ENCODE assay signal across 15 cellular contexts in the genomic region with DNA sequence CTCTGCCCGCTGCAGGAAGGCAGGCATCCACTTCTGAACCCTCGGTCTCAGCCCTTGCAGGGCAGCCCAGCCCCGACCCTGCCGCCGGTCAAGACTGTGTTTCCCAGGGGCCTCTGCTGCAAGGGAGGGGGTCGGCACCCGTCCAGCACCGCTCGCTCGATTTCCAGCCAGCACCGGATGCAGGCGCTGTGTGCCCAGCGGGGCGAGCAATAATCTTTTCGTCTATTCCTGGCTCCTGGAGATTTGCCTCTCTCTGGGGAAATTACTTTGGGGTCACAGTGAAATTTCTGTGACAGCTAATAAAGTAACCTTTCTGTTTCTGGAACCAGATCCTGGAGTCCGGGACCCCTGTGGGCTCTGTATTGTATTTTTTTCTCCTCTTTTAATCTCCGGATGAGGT.
DNase-seq lines count a peak whose midpoint lies in the region; ATAC-seq and TF ChIP-seq lines count a peak whose summit lies in the region.
"Had no signal": no experiment of that assay in that cellular context is flagged by ENCODE, and none has a peak within 500 bp of the region (broad histone marks: within the 10 kb centered on the region; RNA-seq: fewer than 3 reads in every experiment).

No MANE protein-coding gene starts in this region.

- WGBS in sigmoid colon, 2 donors = 77 to 78% methylated on average over 17 of the region's 17 CpGs

- no peak for TF ChIP-seq POLR2A in sigmoid colon (IDR thresholded peaks at IDR 0.05)

- no peaks in the 10 kb centered on the region for H3K4me1 ChIP-seq in sigmoid colon
- H3K4me1 ChIP-seq: tibial artery had no signal

- H3K27me3 ChIP-seq in sigmoid colon = peaks cover 0 to 21% (median 0%) of the 10 kb centered on the region in 3 donors

- H3K36me3 ChIP-seq in sigmoid colon = no peaks in the 10 kb centered on the region
- H3K36me3 ChIP-seq: tibial artery had no signal

- TF ChIP-seq RAD21 in Ishikawa (IDR thresholded peaks at IDR 0.05; ENCODE audit: low read depth) = peak; percentile 27; the same call in 1 of the 2 replicates

- H3K27ac ChIP-seq in coronary artery (no peak overlapping the region), sigmoid colon (no peak overlapping the region)
- H3K27ac ChIP-seq: tibial artery had no signal

- DNase-seq in coronary artery (ENCODE audit: low spot score) (peak; percentile 36), left lobe of liver (ENCODE audit: low spot score) (peak; percentile 47), sigmoid colon (peak; percentile 64), AG08396 (ENCODE audit: low spot score) (no peak), HUDEP-2 (lab: John Stamatoyannopoulos, UW; ENCODE audit: unreplicated experiment in 76 of 76) (no peak)
- DNase-seq: activated CD4-positive, alpha-beta T cell treated with anti-CD3 and anti-CD28 coated beads, Interleukin-2, amount 10 ng/mL, durations not matched to agents 7 days and 5 days; activated naive CD8-positive, alpha-beta T cell treated with anti-CD3 and anti-CD28 coated beads for 36 hours; activated T-cell treated with anti-CD3 and anti-CD28 coated beads, Interleukin-2, amount 50 U/mL, for 4 hours; DMS153; natural killer cell; NCI-H2107; tibial artery had no signal

- ATAC-seq in left lobe of liver (no peak), GM18861 (IDR thresholded peaks at IDR 0.05; ENCODE audit: unreplicated experiment) (no peak), HG02678 (IDR thresholded peaks at IDR 0.05; ENCODE audit: unreplicated experiment) (no peak)
- ATAC-seq: activated T-cell treated with anti-CD3 and anti-CD28 coated beads, Interleukin-2, amount 50 U/mL, for 4 hours; natural killer cell had no signal

- H3K4me3 ChIP-seq in coronary artery (peak overlapping the region; percentile 6), sigmoid colon (no peak overlapping the region)
- H3K4me3 ChIP-seq: tibial artery had no signal

- TF ChIP-seq CTCF in coronary artery (IDR thresholded peaks at IDR 0.05) (no peak), sigmoid colon (IDR thresholded peaks at IDR 0.05) (no peak)

- H3K9me3 ChIP-seq in sigmoid colon = no peaks in the 10 kb centered on the region
- H3K9me3 ChIP-seq: tibial artery had no signal

- TF ChIP-seq EP300 in Ishikawa (IDR thresholded peaks at IDR 0.05; ENCODE audit: borderline replicate concordance) (peak; percentile 70; the same call in 1 of the 2 replicates), sigmoid colon (IDR thresholded peaks at IDR 0.05) (no peak)

- intact Hi-C loops in sigmoid colon (cut with DNase I) = no loop called here

TF ChIP-seq in Ishikawa, 13 proteins besides CTCF, POLR2A, EP300 and RAD21:
- no peak for TF ChIP-seq CREB1 (IDR thresholded peaks at IDR 0.05; ENCODE audit: low read depth)
- no peak for TF ChIP-seq EGR1 (IDR thresholded peaks at IDR 0.05)
- TF ChIP-seq TEAD4 (IDR thresholded peaks at IDR 0.05) = 0 out of 2 replicates have a peak, but pooled peaks have one; percentile 12
- no peak for TF ChIP-seq CEBPB (IDR thresholded peaks at IDR 0.05)
- TF ChIP-seq, protein P1, sequence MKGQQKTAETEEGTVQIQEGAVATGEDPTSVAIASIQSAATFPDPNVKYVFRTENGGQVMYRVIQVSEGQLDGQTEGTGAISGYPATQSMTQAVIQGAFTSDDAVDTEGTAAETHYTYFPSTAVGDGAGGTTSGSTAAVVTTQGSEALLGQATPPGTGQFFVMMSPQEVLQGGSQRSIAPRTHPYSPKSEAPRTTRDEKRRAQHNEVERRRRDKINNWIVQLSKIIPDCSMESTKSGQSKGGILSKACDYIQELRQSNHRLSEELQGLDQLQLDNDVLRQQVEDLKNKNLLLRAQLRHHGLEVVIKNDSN (IDR thresholded peaks at IDR 0.05) = no peak
- TF ChIP-seq ZBTB7A (IDR thresholded peaks at IDR 0.05; ENCODE audit: low read depth) = peak; percentile 49; the same call in 1 of the 2 replicates
- TF ChIP-seq NFIC (IDR thresholded peaks at IDR 0.05) = peak; percentile 86
- no peak for TF ChIP-seq TAF1 (IDR thresholded peaks at IDR 0.05; ENCODE audit: low read depth)
- TF ChIP-seq, protein P2, sequence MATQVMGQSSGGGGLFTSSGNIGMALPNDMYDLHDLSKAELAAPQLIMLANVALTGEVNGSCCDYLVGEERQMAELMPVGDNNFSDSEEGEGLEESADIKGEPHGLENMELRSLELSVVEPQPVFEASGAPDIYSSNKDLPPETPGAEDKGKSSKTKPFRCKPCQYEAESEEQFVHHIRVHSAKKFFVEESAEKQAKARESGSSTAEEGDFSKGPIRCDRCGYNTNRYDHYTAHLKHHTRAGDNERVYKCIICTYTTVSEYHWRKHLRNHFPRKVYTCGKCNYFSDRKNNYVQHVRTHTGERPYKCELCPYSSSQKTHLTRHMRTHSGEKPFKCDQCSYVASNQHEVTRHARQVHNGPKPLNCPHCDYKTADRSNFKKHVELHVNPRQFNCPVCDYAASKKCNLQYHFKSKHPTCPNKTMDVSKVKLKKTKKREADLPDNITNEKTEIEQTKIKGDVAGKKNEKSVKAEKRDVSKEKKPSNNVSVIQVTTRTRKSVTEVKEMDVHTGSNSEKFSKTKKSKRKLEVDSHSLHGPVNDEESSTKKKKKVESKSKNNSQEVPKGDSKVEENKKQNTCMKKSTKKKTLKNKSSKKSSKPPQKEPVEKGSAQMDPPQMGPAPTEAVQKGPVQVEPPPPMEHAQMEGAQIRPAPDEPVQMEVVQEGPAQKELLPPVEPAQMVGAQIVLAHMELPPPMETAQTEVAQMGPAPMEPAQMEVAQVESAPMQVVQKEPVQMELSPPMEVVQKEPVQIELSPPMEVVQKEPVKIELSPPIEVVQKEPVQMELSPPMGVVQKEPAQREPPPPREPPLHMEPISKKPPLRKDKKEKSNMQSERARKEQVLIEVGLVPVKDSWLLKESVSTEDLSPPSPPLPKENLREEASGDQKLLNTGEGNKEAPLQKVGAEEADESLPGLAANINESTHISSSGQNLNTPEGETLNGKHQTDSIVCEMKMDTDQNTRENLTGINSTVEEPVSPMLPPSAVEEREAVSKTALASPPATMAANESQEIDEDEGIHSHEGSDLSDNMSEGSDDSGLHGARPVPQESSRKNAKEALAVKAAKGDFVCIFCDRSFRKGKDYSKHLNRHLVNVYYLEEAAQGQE (IDR thresholded peaks at IDR 0.05; ENCODE audit: low read depth) = no peak
- no peak for TF ChIP-seq YY1 (IDR thresholded peaks at IDR 0.05; ENCODE audit: low read depth)
- TF ChIP-seq FOXM1 (IDR thresholded peaks at IDR 0.05; ENCODE audit: borderline replicate concordance, low read depth) = no peak
- TF ChIP-seq, protein P3, sequence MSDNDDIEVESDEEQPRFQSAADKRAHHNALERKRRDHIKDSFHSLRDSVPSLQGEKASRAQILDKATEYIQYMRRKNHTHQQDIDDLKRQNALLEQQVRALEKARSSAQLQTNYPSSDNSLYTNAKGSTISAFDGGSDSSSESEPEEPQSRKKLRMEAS (IDR thresholded peaks at IDR 0.05) = no peak
- peak; percentile 73; the same call in 1 of the 2 replicates for TF ChIP-seq TCF12 (IDR thresholded peaks at IDR 0.05; ENCODE audit: low read depth)
TF ChIP-seq in Ishikawa: peak in this region for 4.

Comparison
In these comparisons a context has a peak if more than half of its experiments do, and no peak if none do; other contexts are left out.
1. DNase-seq: peak in coronary artery (single experiment), left lobe of liver (single experiment) and sigmoid colon (single experiment); none in AG08396 (single experiment) and HUDEP-2 (0 of 76).